ENCODE assay signal across 22 cellular contexts in genomic region chr15:77904901-77905300, GRCh38.
"Had no signal": no experiment of that assay in that cellular context is flagged by ENCODE, and none has a peak within 500 bp of the region (broad histone marks: within the 10 kb centered on the region; RNA-seq: fewer than 3 reads in every experiment).

No MANE protein-coding gene starts in this region.

- H3K4me3 Mint-ChIP-seq: activated B cell treated with CpG ODN at 0.5 μM for 24 hours; activated CD4-positive, alpha-beta memory T cell treated with anti-CD3 and anti-CD28 coated beads, Interleukin-2, amount 10 ng/mL, durations not matched to agents 7 days and 5 days; activated CD4-positive, alpha-beta T cell treated with anti-CD3 and anti-CD28 coated beads for 36 hours; activated naive CD8-positive, alpha-beta T cell treated with anti-CD3 and anti-CD28 coated beads, Interleukin-2, amount 50 U/mL, for 24 hours; brain; T-helper 1 cell treated with Interleukin-12 subunit alpha and Interleukin-12 subunit beta and Interleukin-4 antibody, amounts not matched to agents 30 μg/mL and 1 μg/mL, for 36 hours had no signal

- DNase-seq: activated B cell treated with CpG ODN at 0.5 μM for 24 hours; activated CD4-positive, alpha-beta memory T cell treated with anti-CD3 and anti-CD28 coated beads, Interleukin-2, amount 10 ng/mL, durations not matched to agents 7 days and 5 days; activated CD4-positive, alpha-beta T cell treated with anti-CD3 and anti-CD28 coated beads for 36 hours; activated CD4-positive, alpha-beta T cell treated with anti-CD3 and anti-CD28 coated beads, Interleukin-2, amount 50 U/mL, for 1 hour; activated naive CD4-positive, alpha-beta T cell treated with Interleukin-2 at 50 U/mL for 16 hours; activated naive CD8-positive, alpha-beta T cell treated with anti-CD3 and anti-CD28 coated beads, Interleukin-2, amount 50 U/mL, for 24 hours; amniotic stem cell; MG63; MV-4-11; NCI-H1092 treated with DMSO at 0.1 percent for 48 hours; NCI-H1436; NCI-H2029 treated with DMSO at 0.1 percent for 48 hours; NCI-H345; NCI-H510A treated with DMSO at 0.1 percent for 48 hours; NK-92 treated with Interleukin-12 subunit alpha and Interleukin-12 subunit beta, amount 100 ng/mL, for 24 hours; OCI-M1; RPMI8226 had no signal

- ATAC-seq: activated CD4-positive, alpha-beta T cell treated with anti-CD3 and anti-CD28 coated beads for 36 hours; activated naive CD4-positive, alpha-beta T cell treated with anti-CD3 and anti-CD28 coated beads, Interleukin-2, amount 50 U/mL, for 72 hours; activated naive CD8-positive, alpha-beta T cell treated with anti-CD3 and anti-CD28 coated beads, Interleukin-2, amount 50 U/mL, for 24 hours; Panc1; Right ventricle myocardium inferior had no signal

- H3K9me3 Mint-ChIP-seq: activated B cell treated with CpG ODN at 0.5 μM for 24 hours; activated CD4-positive, alpha-beta memory T cell treated with anti-CD3 and anti-CD28 coated beads, Interleukin-2, amount 10 ng/mL, durations not matched to agents 7 days and 5 days; activated naive CD4-positive, alpha-beta T cell treated with anti-CD3 and anti-CD28 coated beads, Interleukin-2, amount 50 U/mL, for 72 hours; activated naive CD8-positive, alpha-beta T cell treated with anti-CD3 and anti-CD28 coated beads, Interleukin-2, amount 50 U/mL, for 24 hours; T-helper 1 cell treated with Interleukin-12 subunit alpha and Interleukin-12 subunit beta and Interleukin-4 antibody, amounts not matched to agents 30 μg/mL and 1 μg/mL, for 36 hours had no signal

- H3K27ac Mint-ChIP-seq: activated B cell treated with CpG ODN at 0.5 μM for 24 hours; activated CD4-positive, alpha-beta memory T cell treated with anti-CD3 and anti-CD28 coated beads, Interleukin-2, amount 10 ng/mL, durations not matched to agents 7 days and 5 days; activated CD4-positive, alpha-beta T cell treated with anti-CD3 and anti-CD28 coated beads for 36 hours; activated naive CD8-positive, alpha-beta T cell treated with anti-CD3 and anti-CD28 coated beads, Interleukin-2, amount 50 U/mL, for 24 hours; brain; T-helper 1 cell treated with Interleukin-12 subunit alpha and Interleukin-12 subunit beta and Interleukin-4 antibody, amounts not matched to agents 30 μg/mL and 1 μg/mL, for 36 hours had no signal

- H3K36me3 Mint-ChIP-seq: activated naive CD4-positive, alpha-beta T cell treated with anti-CD3 and anti-CD28 coated beads, Interleukin-2, amount 50 U/mL, for 72 hours; brain had no signal

- H3K4me1 Mint-ChIP-seq: activated B cell treated with CpG ODN at 0.5 μM for 24 hours; activated CD4-positive, alpha-beta T cell treated with anti-CD3 and anti-CD28 coated beads for 36 hours; activated naive CD8-positive, alpha-beta T cell treated with anti-CD3 and anti-CD28 coated beads, Interleukin-2, amount 50 U/mL, for 24 hours had no signal
